ENCODE assay signal across 11 cellular contexts in genomic region chr1:204711947-204712701, GRCh38. TPM values are rescaled to one million over a fixed set of nuclear protein-coding genes. Genes with fewer than 3 reads are reported as not detected.
DNase-seq lines count a peak whose midpoint lies in the region; ATAC-seq and TF ChIP-seq lines count a peak whose summit lies in the region.
"Had no signal": no experiment of that assay in that cellular context is flagged by ENCODE, and none has a peak within 500 bp of the region (broad histone marks: within the 10 kb centered on the region; RNA-seq: fewer than 3 reads in every experiment).

No MANE protein-coding gene starts in this region.

- no peak overlapping the region for H3K4me2 ChIP-seq in SK-N-SH
- 0 out of 2 replicates have a peak overlapping the region, but pooled peaks have one; percentile 3 for H3K4me2 ChIP-seq in PC-3 (ENCODE audit: low read length)
- H3K4me2 ChIP-seq in hepatocyte, result peak overlapping the region; percentile 53

- POLR2A ChIA-PET in SK-N-SH (lab: Yijun Ruan, JAX), result no interaction called here
- POLR2A ChIA-PET in PC-3 (lab: Charles Lee; ENCODE audit: unreplicated experiment), result no interaction called here

- intact Hi-C loops in PC-3 (cut with micrococcal nuclease) (no loop called here), transverse colon (cut with DNase I; ENCODE audit: low total_unique reads) (no loop called here)

- no peak for TF ChIP-seq POLR2A in transverse colon (IDR thresholded peaks at IDR 0.05)

- in situ Hi-C loops in transverse colon (cut with MboI; ENCODE audit: low pct_ligation_motif_present in 1 of 4, low pct_unique_long_range_greater_than_20kb in 1 of 4, low sequenced_read_pairs in 3 of 4), result no loop called here

- TF ChIP-seq CTCF in SK-N-SH (IDR thresholded peaks at IDR 0.05) (no peak), PC-3 (conservative IDR thresholded peaks at IDR 0.05; ENCODE audit: low read depth, low read length) (no peak), hepatocyte (IDR thresholded peaks at IDR 0.05; ENCODE audit: poor library complexity) (no peak), transverse colon (IDR thresholded peaks at IDR 0.05) (no peak)

- DNase-seq in SK-N-SH, result peak; percentile 58
- no peak for DNase-seq in PC-3
- DNase-seq in hepatocyte (ENCODE audit: low spot score), result peak; percentile 40
- peak; percentile 56 for DNase-seq in transverse colon
- no peak for DNase-seq in RKO (ENCODE audit: low spot score)
- DNase-seq: activated CD4-positive, alpha-beta T cell treated with anti-CD3 and anti-CD28 coated beads for 1 hour; effector memory CD8-positive, alpha-beta T cell had no signal

- WGBS in SK-N-SH (ENCODE audit: low lambda C conversion rate), result 37% methylated on average over 22 of the region's 23 CpGs
- WGBS in hepatocyte (ENCODE audit: low lambda C conversion rate, missing lambda C conversion rate), result 37% methylated on average over 23 of the region's 23 CpGs
- 19 to 49% methylated on average over 3 to 23 of the region's 23 CpGs for WGBS in transverse colon (ENCODE audit: low coverage in 1 of 2), 2 donors

- H3K27me3 ChIP-seq in SK-N-SH (ENCODE audit: insufficient read depth) (peaks cover 17% of the 10 kb centered on the region; the same call in 1 of the 2 replicates), PC-3 (ENCODE audit: low read length) (no peaks in the 10 kb centered on the region), hepatocyte (peaks cover 21% of the 10 kb centered on the region), transverse colon (peaks cover 9% of the 10 kb centered on the region)

- H3K36me3 ChIP-seq in SK-N-SH (replicated peaks in 1 of 2; ENCODE audit: control insufficient read depth in 1 of 2, insufficient read depth in 2 of 2, low read length in 1 of 2), result no peaks in the 10 kb centered on the region
- no peaks in the 10 kb centered on the region for H3K36me3 ChIP-seq in PC-3 (ENCODE audit: low read depth, low read length)
- no peaks in the 10 kb centered on the region for H3K36me3 ChIP-seq in hepatocyte (replicated peaks; ENCODE audit: insufficient read depth, low read depth)
- H3K36me3 ChIP-seq in transverse colon, result no peaks in the 10 kb centered on the region
- H3K36me3 ChIP-seq: upper lobe of left lung had no signal

- ATAC-seq in SK-N-SH treated with all-trans-retinoic acid at 6 μM for 48 hours (no peak), PC-3 (no peak), GM21619 (IDR thresholded peaks at IDR 0.05; ENCODE audit: unreplicated experiment) (no peak), GM18909 (IDR thresholded peaks at IDR 0.05; ENCODE audit: poor library complexity, unreplicated experiment) (no peak)
- ATAC-seq: effector memory CD8-positive, alpha-beta T cell had no signal

- H3K9me2 ChIP-seq in SK-N-SH, result no peaks in the 10 kb centered on the region
- H3K9me2 ChIP-seq in PC-3 (replicated peaks; ENCODE audit: low read length), result no peaks in the 10 kb centered on the region
- H3K9me2 ChIP-seq in hepatocyte (replicated peaks; ENCODE audit: insufficient read depth), result no peaks in the 10 kb centered on the region

- H3K9me3 ChIP-seq in SK-N-SH (no peaks in the 10 kb centered on the region), PC-3 (ENCODE audit: low read length) (no peaks in the 10 kb centered on the region), hepatocyte (ENCODE audit: low read depth) (no peaks in the 10 kb centered on the region), transverse colon (no peaks in the 10 kb centered on the region)
- H3K9me3 ChIP-seq: upper lobe of left lung had no signal

- H3K4me1 ChIP-seq in SK-N-SH (ENCODE audit: control insufficient read depth in 1 of 2, insufficient read depth in 2 of 2, low read depth in 1 of 2, low read length in 1 of 2), result peaks cover 0 to 11% of the 10 kb centered on the region in 2 experiments; a peak in 1 of 4 replicates
- H3K4me1 ChIP-seq in PC-3 (ENCODE audit: insufficient read depth, low read length), result peaks cover 14% of the 10 kb centered on the region
- H3K4me1 ChIP-seq in hepatocyte (ENCODE audit: insufficient read depth), result peaks cover 34% of the 10 kb centered on the region
- peaks cover 0 to 42% (median 15%) of the 10 kb centered on the region in 4 donors for H3K4me1 ChIP-seq in transverse colon
- H3K4me1 ChIP-seq: upper lobe of left lung had no signal

- no peak overlapping the region for H3K9ac ChIP-seq in SK-N-SH
- H3K9ac ChIP-seq in PC-3 (ENCODE audit: low read length), result no peak overlapping the region

- no peaks in the 10 kb centered on the region for H3K79me2 ChIP-seq in SK-N-SH (ENCODE audit: insufficient read depth)
- no peaks in the 10 kb centered on the region for H3K79me2 ChIP-seq in PC-3 (ENCODE audit: low read length)
- H3K79me2 ChIP-seq in hepatocyte, result no peaks in the 10 kb centered on the region

- H3F3A ChIP-seq in SK-N-SH (replicated peaks; ENCODE audit: insufficient read depth), result no peaks in the 10 kb centered on the region
- no peaks in the 10 kb centered on the region for H3F3A ChIP-seq in PC-3 (ENCODE audit: low read length, unreplicated experiment)

- H3K27ac ChIP-seq in SK-N-SH (ENCODE audit: low read depth in 2 of 2, low read length in 1 of 2), result no peak overlapping the region
- H3K27ac ChIP-seq in PC-3 (ENCODE audit: low read length), result no peak overlapping the region
- H3K27ac ChIP-seq in hepatocyte, result peak overlapping the region; percentile 76
- peak overlapping the region; percentile 7 to 66 (median 28) for H3K27ac ChIP-seq in transverse colon
- H3K27ac ChIP-seq: upper lobe of left lung had no signal

- BruUV-seq in PC-3 (replicated peaks; lab: Mats Ljungman, UMichigan), result no TSS peak

- CTCF ChIA-PET in SK-N-SH (lab: Yijun Ruan, JAX) (interaction anchor here (0.6 to 4.8 kb wide), 8 partner anchors 11 to 230 kb away, joined by 3 to 15 read pairs (median 5); no protein-coding TSS in a partner anchor), PC-3 (lab: Charles Lee) (no interaction called here)

- no peak overlapping the region for H2AFZ ChIP-seq in SK-N-SH (ENCODE audit: low read depth)
- no peak overlapping the region; the same call in 1 of the 2 replicates for H2AFZ ChIP-seq in PC-3 (ENCODE audit: low read length)
- H2AFZ ChIP-seq in hepatocyte, result no peak overlapping the region

- no peak for TF ChIP-seq RAD21 in SK-N-SH (IDR thresholded peaks at IDR 0.05; ENCODE audit: low read length)

- H4K20me1 ChIP-seq in SK-N-SH (ENCODE audit: insufficient read depth), result no peaks in the 10 kb centered on the region
- no peaks in the 10 kb centered on the region for H4K20me1 ChIP-seq in PC-3 (ENCODE audit: low read length)
- no peaks in the 10 kb centered on the region for H4K20me1 ChIP-seq in hepatocyte (ENCODE audit: insufficient read depth, poor library complexity, severe bottlenecking)

- H3K4me3 ChIP-seq in SK-N-SH (ENCODE audit: low read depth in 2 of 2, low read length in 1 of 2) (no peak overlapping the region), PC-3 (ENCODE audit: low read length) (no peak overlapping the region), hepatocyte (no peak overlapping the region), transverse colon (no peak overlapping the region)
- H3K4me3 ChIP-seq: upper lobe of left lung had no signal

- no peak for TF ChIP-seq EP300 in SK-N-SH (IDR thresholded peaks at IDR 0.05; ENCODE audit: borderline replicate concordance in 1 of 2, low read depth in 1 of 2, low read length in 1 of 2)
- TF ChIP-seq EP300 in transverse colon (IDR thresholded peaks at IDR 0.05; ENCODE audit: low read depth), result no peak

TF ChIP-seq in SK-N-SH, 30 proteins besides CTCF, POLR2A, EP300 and RAD21:
- peak; percentile 6; the same call in 1 of the 2 replicates for TF ChIP-seq MXI1 (IDR thresholded peaks at IDR 0.05; ENCODE audit: low read depth, low read length)
- no peak for TF ChIP-seq SMC3 (IDR thresholded peaks at IDR 0.05; ENCODE audit: low read depth, low read length)

TF ChIP-seq in SK-N-SH treated with all-trans-retinoic acid at 6 μM for 48 hours, 23 proteins besides CTCF, POLR2A, EP300 and RAD21 (continues in another document):
- TF ChIP-seq ZC3H10 (CRISPR knock-in tag; IDR thresholded peaks at IDR 0.05), result no peak
- TF ChIP-seq, protein P1, sequence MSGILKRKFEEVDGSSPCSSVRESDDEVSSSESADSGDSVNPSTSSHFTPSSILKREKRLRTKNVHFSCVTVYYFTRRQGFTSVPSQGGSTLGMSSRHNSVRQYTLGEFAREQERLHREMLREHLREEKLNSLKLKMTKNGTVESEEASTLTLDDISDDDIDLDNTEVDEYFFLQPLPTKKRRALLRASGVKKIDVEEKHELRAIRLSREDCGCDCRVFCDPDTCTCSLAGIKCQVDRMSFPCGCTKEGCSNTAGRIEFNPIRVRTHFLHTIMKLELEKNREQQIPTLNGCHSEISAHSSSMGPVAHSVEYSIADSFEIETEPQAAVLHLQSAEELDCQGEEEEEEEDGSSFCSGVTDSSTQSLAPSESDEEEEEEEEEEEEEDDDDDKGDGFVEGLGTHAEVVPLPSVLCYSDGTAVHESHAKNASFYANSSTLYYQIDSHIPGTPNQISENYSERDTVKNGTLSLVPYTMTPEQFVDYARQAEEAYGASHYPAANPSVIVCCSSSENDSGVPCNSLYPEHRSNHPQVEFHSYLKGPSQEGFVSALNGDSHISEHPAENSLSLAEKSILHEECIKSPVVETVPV (CRISPR knock-in tag; IDR thresholded peaks at IDR 0.05), result no peak
- no peak for TF ChIP-seq ARNTL (CRISPR knock-in tag; IDR thresholded peaks at IDR 0.05; ENCODE audit: borderline replicate concordance, low read depth)
- TF ChIP-seq ZNF565 (CRISPR knock-in tag; conservative IDR thresholded peaks at IDR 0.05; ENCODE audit: low read depth), result no peak
- no peak for TF ChIP-seq SNAI2 (CRISPR knock-in tag; IDR thresholded peaks at IDR 0.05)
- TF ChIP-seq, protein P2, sequence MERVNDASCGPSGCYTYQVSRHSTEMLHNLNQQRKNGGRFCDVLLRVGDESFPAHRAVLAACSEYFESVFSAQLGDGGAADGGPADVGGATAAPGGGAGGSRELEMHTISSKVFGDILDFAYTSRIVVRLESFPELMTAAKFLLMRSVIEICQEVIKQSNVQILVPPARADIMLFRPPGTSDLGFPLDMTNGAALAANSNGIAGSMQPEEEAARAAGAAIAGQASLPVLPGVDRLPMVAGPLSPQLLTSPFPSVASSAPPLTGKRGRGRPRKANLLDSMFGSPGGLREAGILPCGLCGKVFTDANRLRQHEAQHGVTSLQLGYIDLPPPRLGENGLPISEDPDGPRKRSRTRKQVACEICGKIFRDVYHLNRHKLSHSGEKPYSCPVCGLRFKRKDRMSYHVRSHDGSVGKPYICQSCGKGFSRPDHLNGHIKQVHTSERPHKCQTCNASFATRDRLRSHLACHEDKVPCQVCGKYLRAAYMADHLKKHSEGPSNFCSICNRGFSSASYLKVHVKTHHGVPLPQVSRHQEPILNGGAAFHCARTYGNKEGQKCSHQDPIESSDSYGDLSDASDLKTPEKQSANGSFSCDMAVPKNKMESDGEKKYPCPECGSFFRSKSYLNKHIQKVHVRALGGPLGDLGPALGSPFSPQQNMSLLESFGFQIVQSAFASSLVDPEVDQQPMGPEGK (CRISPR knock-in tag; IDR thresholded peaks at IDR 0.05; ENCODE audit: borderline replicate concordance), result no peak
- no peak for TF ChIP-seq BACH2 (CRISPR knock-in tag; IDR thresholded peaks at IDR 0.05; ENCODE audit: borderline replicate concordance)
- no peak for TF ChIP-seq RARB (CRISPR knock-in tag; IDR thresholded peaks at IDR 0.05)

RNA-seq across cellular contexts. Expression of gene LRRN2, which starts 26.6 kb away (rescaled TPM):
- polyA plus RNA-seq in SK-N-SH (2012; rRNA removed), result not detected in 2 replicates
- polyA plus RNA-seq in SK-N-SH (2012; cell fraction: cytosol; rRNA removed), result not detected in 2 replicates
- not detected in 2 replicates for polyA plus RNA-seq in SK-N-SH (2012; cell fraction: nucleus; rRNA removed)
- 5.0 and 9.0 TPM in 2 replicates for total RNA-seq in PC-3 (2014; rRNA removed)
- total RNA-seq in hepatocyte, result 4.3 and 7.0 TPM in 2 replicates
- polyA plus RNA-seq in hepatocyte, result 25.5 and 27.9 TPM in 2 replicates
- 10 to 100 TPM in 3 of 4 donors, 1 to 10 TPM in 1; 2.0 to 32.9 (median 23.8) TPM for total RNA-seq in transverse colon

Comparison
In these comparisons a context has a peak if more than half of its experiments do, and no peak if none do; other contexts are left out.
1. DNase-seq: peak in SK-N-SH (single experiment), hepatocyte (single experiment) and transverse colon (single experiment); none in PC-3 (single experiment) and RKO (single experiment).
2. H3K27ac ChIP-seq: peak in hepatocyte (single experiment) and transverse colon (4 of 4); none in SK-N-SH (0 of 2) and PC-3 (single experiment).